Comparison of ENCODE assay signal across 37 cellular contexts in the genomic region with DNA sequence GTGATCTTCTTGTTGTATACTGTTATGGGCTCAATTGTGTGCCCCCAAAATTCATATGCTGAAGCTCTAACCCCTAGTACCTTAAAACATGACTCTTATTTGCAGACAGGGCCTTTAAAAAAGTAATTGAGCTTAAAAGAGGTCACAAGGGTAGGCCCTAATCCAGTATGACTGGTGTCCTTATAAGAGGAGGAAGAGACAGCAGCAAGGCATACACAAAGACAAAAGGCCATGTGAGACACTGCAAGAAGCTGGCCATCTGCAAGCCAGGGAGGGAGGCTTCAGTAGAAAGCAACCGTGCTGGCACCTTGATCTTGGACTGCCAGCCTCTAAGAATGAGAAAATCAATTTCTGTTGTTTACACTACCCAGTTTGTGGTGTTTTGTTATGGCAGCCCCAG. TPM values are rescaled to one million over a fixed set of nuclear protein-coding genes. Genes with fewer than 3 reads are reported as not detected.
"Had no signal": no experiment of that assay in that cellular context is flagged by ENCODE, and none has a peak within 500 bp of the region (broad histone marks: within the 10 kb centered on the region; RNA-seq: fewer than 3 reads in every experiment).

No MANE protein-coding gene starts in this region.

- FAIRE-seq: colon had no signal

- H3K27ac ChIP-seq: adrenal gland, body of pancreas, esophagus squamous epithelium, WERI-Rb-1 had no signal

- H3K36me3 Mint-ChIP-seq: activated CD4-positive, alpha-beta memory T cell treated with anti-CD3 and anti-CD28 coated beads for 36 hours; activated CD8-positive, alpha-beta memory T cell treated with anti-CD3 and anti-CD28 coated beads, Interleukin-2, amount 10 ng/mL, durations not matched to agents 7 days and 5 days; activated naive CD4-positive, alpha-beta T cell treated with anti-CD3 and anti-CD28 coated beads, Interleukin-2, amount 50 U/mL, for 24 hours; activated naive CD8-positive, alpha-beta T cell treated with anti-CD3 and anti-CD28 coated beads for 36 hours had no signal

- H3K4me3 ChIP-seq: adrenal gland, body of pancreas, esophagus squamous epithelium had no signal

- ATAC-seq: activated CD4-positive, CD25-positive, alpha-beta regulatory T cell treated with anti-CD3 and anti-CD28 coated beads, Interleukin-2, amount 50 U/mL, for 24 hours; activated CD8-positive, alpha-beta memory T cell treated with anti-CD3 and anti-CD28 coated beads, Interleukin-2, amount 10 ng/mL, durations not matched to agents 7 days and 5 days; activated CD8-positive, alpha-beta T cell treated with anti-CD3 and anti-CD28 coated beads, Interleukin-2, amount 10 ng/mL, durations not matched to agents 7 days and 5 days; activated naive CD8-positive, alpha-beta T cell treated with anti-CD3 and anti-CD28 coated beads, Interleukin-2, amount 50 U/mL, for 24 hours; body of pancreas; effector memory CD8-positive, alpha-beta T cell; T-helper 17 cell had no signal

- H3K27ac Mint-ChIP-seq: activated B cell treated with CpG ODN at 0.5 μM for 24 hours; activated CD4-positive, alpha-beta memory T cell treated with anti-CD3 and anti-CD28 coated beads for 36 hours; activated CD4-positive, alpha-beta T cell treated with anti-CD3 and anti-CD28 coated beads, Interleukin-2, amount 10 ng/mL, durations not matched to agents 24 days and 14 days; activated CD8-positive, alpha-beta memory T cell treated with anti-CD3 and anti-CD28 coated beads, Interleukin-2, amount 10 ng/mL, durations not matched to agents 7 days and 5 days; activated CD8-positive, alpha-beta T cell treated with anti-CD3 and anti-CD28 coated beads, Interleukin-2, amount 10 ng/mL, durations not matched to agents 7 days and 5 days; activated naive CD4-positive, alpha-beta T cell treated with anti-CD3 and anti-CD28 coated beads for 36 hours; activated naive CD4-positive, alpha-beta T cell treated with anti-CD3 and anti-CD28 coated beads, Interleukin-2, amount 50 U/mL, for 24 hours; activated naive CD8-positive, alpha-beta T cell treated with anti-CD3 and anti-CD28 coated beads for 36 hours; activated naive CD8-positive, alpha-beta T cell treated with anti-CD3 and anti-CD28 coated beads, Interleukin-2, amount 50 U/mL, for 24 hours; activated T-helper 1 cell treated with anti-CD3 and anti-CD28 coated beads, Interleukin-12 subunit alpha, Interleukin-12 subunit beta, Interleukin-2, Interleukin-4 antibody, amounts not matched to agents 30 ng/mL and 10 ng/mL and 1 ng/mL, durations not matched to agents 14 hours and 24 hours and 36 hours; activated T-helper 2 cell treated with anti-CD3 and anti-CD28 coated beads, Interferon-gamma antibody, Interleukin-2, Interleukin-4, amounts not matched to agents 10 μg/mL and 5 μg/mL and 100 μg/mL, durations not matched to agents 14 hours and 24 hours and 36 hours; effector memory CD8-positive, alpha-beta T cell; T-helper 17 cell; T-helper 2 cell treated with Interferon-gamma antibody and Interleukin-4, amounts not matched to agents 5 μg/mL and 100 μg/mL, for 36 hours had no signal

- H3K4me1 ChIP-seq: adrenal gland, body of pancreas, esophagus squamous epithelium had no signal

- H3K36me3 ChIP-seq: adrenal gland, esophagus squamous epithelium, WERI-Rb-1 had no signal

- H3K9me3 ChIP-seq: adrenal gland, body of pancreas, esophagus squamous epithelium had no signal

- H3K27me3 ChIP-seq: adrenal gland, body of pancreas, esophagus squamous epithelium had no signal

- DNase-seq: activated B cell treated with CpG ODN at 0.5 μM for 24 hours; activated CD4-positive, alpha-beta memory T cell treated with anti-CD3 and anti-CD28 coated beads for 36 hours; activated CD4-positive, alpha-beta T cell treated with anti-CD3 and anti-CD28 coated beads, Interleukin-2, amount 10 ng/mL, durations not matched to agents 24 days and 14 days; activated CD8-positive, alpha-beta memory T cell treated with anti-CD3 and anti-CD28 coated beads, Interleukin-2, amount 10 ng/mL, durations not matched to agents 7 days and 5 days; activated CD8-positive, alpha-beta memory T cell treated with anti-CD3 and anti-CD28 coated beads, Interleukin-2, amount 50 U/mL, for 4 hours; activated CD8-positive, alpha-beta T cell treated with anti-CD3 and anti-CD28 coated beads, Interleukin-2, amount 10 ng/mL, durations not matched to agents 7 days and 5 days; activated effector memory CD4-positive, alpha-beta T cell treated with anti-CD3 and anti-CD28 coated beads, Interleukin-2, amount 50 U/mL, for 16 hours; activated naive CD4-positive, alpha-beta T cell treated with anti-CD3 and anti-CD28 coated beads for 36 hours; activated naive CD8-positive, alpha-beta T cell treated with anti-CD3 and anti-CD28 coated beads for 36 hours; activated naive CD8-positive, alpha-beta T cell treated with anti-CD3 and anti-CD28 coated beads, Interleukin-2, amount 50 U/mL, for 24 hours; activated T-cell treated with anti-CD3 and anti-CD28 coated beads, Interleukin-2, amount 50 U/mL, for 1 hour; activated T-cell treated with anti-CD3 and anti-CD28 coated beads, Interleukin-2, amount 50 U/mL, for 48 hours; adrenal gland; amygdala; aorta; body of pancreas; caudate nucleus; cortex of kidney; dermis blood vessel endothelial cell; effector CD4-positive, alpha-beta T cell; effector memory CD8-positive, alpha-beta T cell; erythroblast; esophagus squamous epithelium; foreskin melanocyte; head of caudate nucleus; T-helper 1 cell; T-helper 17 cell; T1000; WERI-Rb-1 had no signal

- H3K9me3 Mint-ChIP-seq: activated B cell treated with CpG ODN at 0.5 μM for 24 hours; activated CD4-positive, alpha-beta memory T cell treated with anti-CD3 and anti-CD28 coated beads for 36 hours; activated CD4-positive, alpha-beta T cell treated with anti-CD3 and anti-CD28 coated beads, Interleukin-2, amount 10 ng/mL, durations not matched to agents 24 days and 14 days; activated naive CD4-positive, alpha-beta T cell treated with anti-CD3 and anti-CD28 coated beads for 36 hours; activated naive CD4-positive, alpha-beta T cell treated with anti-CD3 and anti-CD28 coated beads, Interleukin-2, amount 50 U/mL, for 24 hours; activated naive CD8-positive, alpha-beta T cell treated with anti-CD3 and anti-CD28 coated beads for 36 hours; activated naive CD8-positive, alpha-beta T cell treated with anti-CD3 and anti-CD28 coated beads, Interleukin-2, amount 50 U/mL, for 24 hours; activated T-helper 1 cell treated with anti-CD3 and anti-CD28 coated beads, Interleukin-12 subunit alpha, Interleukin-12 subunit beta, Interleukin-2, Interleukin-4 antibody, amounts not matched to agents 30 ng/mL and 10 ng/mL and 1 ng/mL, durations not matched to agents 14 hours and 24 hours and 36 hours; activated T-helper 2 cell treated with anti-CD3 and anti-CD28 coated beads, Interferon-gamma antibody, Interleukin-2, Interleukin-4, amounts not matched to agents 10 μg/mL and 5 μg/mL and 100 μg/mL, durations not matched to agents 14 hours and 24 hours and 36 hours; effector memory CD8-positive, alpha-beta T cell; T-helper 2 cell treated with Interferon-gamma antibody and Interleukin-4, amounts not matched to agents 5 μg/mL and 100 μg/mL, for 36 hours had no signal

- H3K27me3 Mint-ChIP-seq: activated naive CD8-positive, alpha-beta T cell treated with anti-CD3 and anti-CD28 coated beads for 36 hours had no signal

- H3K4me3 Mint-ChIP-seq: activated B cell treated with CpG ODN at 0.5 μM for 24 hours; activated CD4-positive, alpha-beta memory T cell treated with anti-CD3 and anti-CD28 coated beads for 36 hours; activated CD4-positive, alpha-beta T cell treated with anti-CD3 and anti-CD28 coated beads, Interleukin-2, amount 10 ng/mL, durations not matched to agents 24 days and 14 days; activated CD8-positive, alpha-beta memory T cell treated with anti-CD3 and anti-CD28 coated beads, Interleukin-2, amount 10 ng/mL, durations not matched to agents 7 days and 5 days; activated CD8-positive, alpha-beta T cell treated with anti-CD3 and anti-CD28 coated beads, Interleukin-2, amount 10 ng/mL, durations not matched to agents 7 days and 5 days; activated naive CD4-positive, alpha-beta T cell treated with anti-CD3 and anti-CD28 coated beads for 36 hours; activated naive CD4-positive, alpha-beta T cell treated with anti-CD3 and anti-CD28 coated beads, Interleukin-2, amount 50 U/mL, for 24 hours; activated naive CD8-positive, alpha-beta T cell treated with anti-CD3 and anti-CD28 coated beads for 36 hours; activated naive CD8-positive, alpha-beta T cell treated with anti-CD3 and anti-CD28 coated beads, Interleukin-2, amount 50 U/mL, for 24 hours; activated T-helper 1 cell treated with anti-CD3 and anti-CD28 coated beads, Interleukin-12 subunit alpha, Interleukin-12 subunit beta, Interleukin-2, Interleukin-4 antibody, amounts not matched to agents 30 ng/mL and 10 ng/mL and 1 ng/mL, durations not matched to agents 14 hours and 24 hours and 36 hours; effector memory CD8-positive, alpha-beta T cell; T-helper 17 cell; T-helper 2 cell treated with Interferon-gamma antibody and Interleukin-4, amounts not matched to agents 5 μg/mL and 100 μg/mL, for 36 hours had no signal

- H3K4me1 Mint-ChIP-seq: activated B cell treated with CpG ODN at 0.5 μM for 24 hours; activated CD4-positive, alpha-beta T cell treated with anti-CD3 and anti-CD28 coated beads, Interleukin-2, amount 10 ng/mL, durations not matched to agents 24 days and 14 days; activated CD8-positive, alpha-beta memory T cell treated with anti-CD3 and anti-CD28 coated beads, Interleukin-2, amount 10 ng/mL, durations not matched to agents 7 days and 5 days; activated naive CD4-positive, alpha-beta T cell treated with anti-CD3 and anti-CD28 coated beads, Interleukin-2, amount 50 U/mL, for 24 hours; activated naive CD8-positive, alpha-beta T cell treated with anti-CD3 and anti-CD28 coated beads for 36 hours; activated naive CD8-positive, alpha-beta T cell treated with anti-CD3 and anti-CD28 coated beads, Interleukin-2, amount 50 U/mL, for 24 hours had no signal

RNA-seq across cellular contexts. Expression of gene CAGE1, which starts 8.4 kb away (rescaled TPM):
- total RNA-seq: aorta, chondrocyte had no signal
- polyA plus RNA-seq: adrenal gland, aorta, fibroblast of lung had no signal
